15 cellular contexts compared by ENCODE assay signal in genomic region chr3:36698314-36698713, GRCh38.
DNase-seq lines count a peak whose midpoint lies in the region; ATAC-seq and TF ChIP-seq lines count a peak whose summit lies in the region.
"Had no signal": no experiment of that assay in that cellular context is flagged by ENCODE, and none has a peak within 500 bp of the region (broad histone marks: within the 10 kb centered on the region; RNA-seq: fewer than 3 reads in every experiment).

No MANE protein-coding gene starts in this region.

- POLR2A ChIA-PET in PC-3 (lab: Charles Lee; ENCODE audit: unreplicated experiment), result no interaction called here

- H3K36me3 ChIP-seq in PC-3 (ENCODE audit: low read depth, low read length), result no peaks in the 10 kb centered on the region
- H3K36me3 ChIP-seq: HAP-1 had no signal

- H3K79me2 ChIP-seq in PC-3 (ENCODE audit: low read length), result no peaks in the 10 kb centered on the region

- H4K20me1 ChIP-seq in PC-3 (ENCODE audit: low read length), result no peaks in the 10 kb centered on the region

- TF ChIP-seq CTCF in PC-3 (conservative IDR thresholded peaks at IDR 0.05; ENCODE audit: low read depth, low read length), result no peak
- TF ChIP-seq CTCF in epithelial cell of esophagus (IDR thresholded peaks at IDR 0.05; ENCODE audit: insufficient read depth, low read depth, low read length, missing control alignments), result no peak
- no peak for TF ChIP-seq CTCF in foreskin fibroblast (IDR thresholded peaks at IDR 0.05; ENCODE audit: low read depth, low read length)

- no peaks in the 10 kb centered on the region for H3K27me3 ChIP-seq in PC-3 (ENCODE audit: low read length)

- H3K4me2 ChIP-seq in PC-3 (ENCODE audit: low read length), result no peak overlapping the region

- H3F3A ChIP-seq in PC-3 (ENCODE audit: low read length, unreplicated experiment), result no peaks in the 10 kb centered on the region

- CTCF ChIA-PET in PC-3 (lab: Charles Lee), result no interaction called here

- no peaks in the 10 kb centered on the region for H3K9me2 ChIP-seq in PC-3 (replicated peaks; ENCODE audit: low read length)

- H2AFZ ChIP-seq in PC-3 (ENCODE audit: low read length), result no peak overlapping the region

- intact Hi-C loops in PC-3 (cut with micrococcal nuclease), result no loop called here

- no peak overlapping the region for H3K27ac ChIP-seq in PC-3 (ENCODE audit: low read length)

- DNase-seq in DMS79 treated with DMSO at 0.1 percent for 48 hours (lab: John Stamatoyannopoulos, UW), result peak; percentile 19
- DNase-seq in DMS79 (lab: John Stamatoyannopoulos, UW), result no peak
- DNase-seq in PC-3, result peak; percentile 16
- DNase-seq in epithelial cell of esophagus (ENCODE audit: low read depth), result peak; percentile 70
- no peak for DNase-seq in activated naive CD4-positive, alpha-beta T cell (lab: John Stamatoyannopoulos, UW)
- DNase-seq in foreskin fibroblast, result no peak
- no peak for DNase-seq in AG20443 (ENCODE audit: low spot score)
- DNase-seq: 8988T; Caco-2; CD4-positive, alpha-beta T cell; Kasumi-1; NCI-H1105; NCI-H526 had no signal

- no TSS peak for BruUV-seq in PC-3 (replicated peaks; lab: Mats Ljungman, UMichigan)

- peaks cover 20% of the 10 kb centered on the region for H3K4me1 ChIP-seq in PC-3 (ENCODE audit: insufficient read depth, low read length)
- H3K4me1 ChIP-seq: Caco-2 had no signal

- ATAC-seq in PC-3 (no peak), GM21786 (IDR thresholded peaks at IDR 0.05; ENCODE audit: unreplicated experiment) (no peak)

- H3K4me3 ChIP-seq in PC-3 (ENCODE audit: low read length) (no peak overlapping the region), epithelial cell of esophagus (ENCODE audit: low read length) (no peak overlapping the region), foreskin fibroblast (ENCODE audit: low read depth in 1 of 2, low read length in 2 of 2) (no peak overlapping the region)
- H3K4me3 ChIP-seq: HAP-1 had no signal

- no peak overlapping the region for H3K9ac ChIP-seq in PC-3 (ENCODE audit: low read length)

- H3K9me3 ChIP-seq in PC-3 (ENCODE audit: low read length), result no peaks in the 10 kb centered on the region
- H3K9me3 ChIP-seq: Caco-2, HAP-1 had no signal

Comparison
In these comparisons a context has a peak if more than half of its experiments do, and no peak if none do; other contexts are left out.
1. DNase-seq: peak in DMS79 treated with DMSO at 0.1 percent for 48 hours (single experiment), PC-3 (single experiment) and epithelial cell of esophagus (single experiment); none in DMS79 (single experiment), activated naive CD4-positive, alpha-beta T cell (0 of 4), foreskin fibroblast (0 of 2) and AG20443 (single experiment).